ENCODE assay signal across 6 cellular contexts in genomic region chr10:87379115-87379514, GRCh38. TPM values are rescaled to one million over a fixed set of nuclear protein-coding genes. Genes with fewer than 3 reads are reported as not detected.
DNase-seq lines count a peak whose midpoint lies in the region; ATAC-seq, FAIRE-seq and TF ChIP-seq lines count a peak whose summit lies in the region.
"Not testable (repeated sequence)": the region's sequence is repeated elsewhere in the genome, so short reads cannot be mapped to it uniquely, and the experiment has no call there.

No MANE protein-coding gene starts in this region.

- H4K8ac ChIP-seq in H9 (replicated peaks; ENCODE audit: insufficient read length, low read depth, low read length): not testable (repeated sequence)

- TF ChIP-seq EP300 in K562 (IDR thresholded peaks at IDR 0.05; ENCODE audit: low read length): not testable (repeated sequence)

- H3K4me3 ChIP-seq in K562: not testable (repeated sequence)

- not testable (repeated sequence) for H2AFZ ChIP-seq in H9 (ENCODE audit: low read length); K562 (ENCODE audit: low read depth, low read length)

- not testable (repeated sequence) for H3K9me1 ChIP-seq in K562 (ENCODE audit: control insufficient read depth, insufficient read depth, low read length)

- not testable (repeated sequence) for FAIRE-seq in K562 (lab: Jason Lieb, UNC)

- not testable (repeated sequence) for H3K27ac ChIP-seq in H9 (ENCODE audit: insufficient read length, low read depth, low read length); K562 (ENCODE audit: extremely low read depth, low read depth, low read length)

- TF ChIP-seq POLR2A in K562 (conservative IDR thresholded peaks at IDR 0.05): not testable (repeated sequence)

- H2AK5ac ChIP-seq in H9 (ENCODE audit: insufficient read length, low read length): not testable (repeated sequence)

- no CpG with 5 or more reads among the region's 4 CpGs for WGBS in H9 (ENCODE audit: extremely low coverage, insufficient read length, low lambda C conversion rate)
- 50% methylated on average over 1 of the region's 4 CpGs for WGBS in K562 (ENCODE audit: insufficient coverage, low coverage, missing lambda C conversion rate)

- H3K36me3 Mint-ChIP-seq in H9 (ENCODE audit: insufficient read depth in 1 of 3, low read depth in 3 of 3); WTC11; activated naive CD8-positive, alpha-beta T cell treated with anti-CD3 and anti-CD28 coated beads, Interleukin-2, amount 10 ng/mL, durations not matched to agents 7 days and 5 days: not testable (repeated sequence)

- not testable (repeated sequence) for H2BK5ac ChIP-seq in H9 (ENCODE audit: insufficient read length, low read length)

- H3K79me1 ChIP-seq in H9 (ENCODE audit: insufficient read depth, low read depth, low read length, poor library complexity, severe bottlenecking): not testable (repeated sequence)

- not testable (repeated sequence) for H3K9me3 Mint-ChIP-seq in H9; WTC11; activated naive CD8-positive, alpha-beta T cell treated with anti-CD3 and anti-CD28 coated beads, Interleukin-2, amount 10 ng/mL, durations not matched to agents 7 days and 5 days

- not testable (repeated sequence) for H3K4ac ChIP-seq in H9 (ENCODE audit: low read depth, low read length)

- H3K4me1 ChIP-seq in H9 (ENCODE audit: insufficient read depth, low read length); K562 (replicated peaks in 1 of 2; ENCODE audit: control insufficient read depth in 2 of 2, insufficient read depth in 2 of 2, low read length in 2 of 2): not testable (repeated sequence)

- H3K14ac ChIP-seq in H9 (ENCODE audit: insufficient read depth, low read length): not testable (repeated sequence)

- not testable (repeated sequence) for H3K79me2 ChIP-seq in H9 (ENCODE audit: insufficient read depth, low read length); K562 (ENCODE audit: control insufficient read depth, insufficient read depth, low read length)

- in situ Hi-C loops in K562 (cut with MboI): not testable (repeated sequence)

- not testable (repeated sequence) for H3K9me3 ChIP-seq in H9 (ENCODE audit: control insufficient read depth, low read depth, low read length); K562 (replicated peaks; ENCODE audit: control insufficient read depth, insufficient read depth, low read depth, low read length)

- H3T11ph ChIP-seq in H9 (ENCODE audit: low read length): not testable (repeated sequence)

- H2BK12ac ChIP-seq in H9 (ENCODE audit: insufficient read length, low read depth, low read length): not testable (repeated sequence)

- TF ChIP-seq RAD21 in K562 (CRISPR knock-in tag; conservative IDR thresholded peaks at IDR 0.05 in 1 of 2, IDR thresholded peaks at IDR 0.05 in 1 of 2): not testable (repeated sequence)

- H2BK15ac ChIP-seq in H9 (ENCODE audit: low read depth, low read length): not testable (repeated sequence)

- H4K20me1 ChIP-seq in H9 (ENCODE audit: control insufficient read depth, insufficient read depth, insufficient read length); K562 (replicated peaks; ENCODE audit: control insufficient read depth, insufficient read depth, low read length): not testable (repeated sequence)

- peak; percentile 11 for DNase-seq in DMS53 (lab: John Stamatoyannopoulos, UW)
- not testable (repeated sequence) for DNase-seq in H9; WTC11 (ENCODE audit: low spot score); activated naive CD8-positive, alpha-beta T cell treated with anti-CD3 and anti-CD28 coated beads, Interleukin-2, amount 10 ng/mL, durations not matched to agents 7 days and 5 days; K562 (ENCODE audit: extremely low read depth in 1 of 4, low spot score in 3 of 4)
- DNase-seq in NCI-H69 (lab: John Stamatoyannopoulos, UW): peak; percentile 34

- not testable (repeated sequence) for H3K9ac ChIP-seq in H9 (ENCODE audit: extremely low read depth, insufficient read length, low read length); K562 (ENCODE audit: insufficient read depth in 1 of 2, low read depth in 2 of 2, low read length in 2 of 2)

- H3K23ac ChIP-seq in H9 (ENCODE audit: insufficient read length, low read depth, low read length): not testable (repeated sequence)

- H2BK120ac ChIP-seq in H9 (ENCODE audit: low read depth, low read length, poor library complexity, severe bottlenecking): not testable (repeated sequence)

- not testable (repeated sequence) for H3K4me1 Mint-ChIP-seq in H9; WTC11; activated naive CD8-positive, alpha-beta T cell treated with anti-CD3 and anti-CD28 coated beads, Interleukin-2, amount 10 ng/mL, durations not matched to agents 7 days and 5 days

- H3K56ac ChIP-seq in H9 (ENCODE audit: insufficient read length, low read depth, low read length): not testable (repeated sequence)

- intact Hi-C loops in K562 (cut with micrococcal nuclease): not testable (repeated sequence)

- H3K4me3 Mint-ChIP-seq in H9; WTC11; activated naive CD8-positive, alpha-beta T cell treated with anti-CD3 and anti-CD28 coated beads, Interleukin-2, amount 10 ng/mL, durations not matched to agents 7 days and 5 days: not testable (repeated sequence)

- ATAC-seq in WTC11 (peak; percentile 97), K562 (peak; percentile 88)
- peak; percentile 47 for ATAC-seq in activated naive CD8-positive, alpha-beta T cell treated with anti-CD3 and anti-CD28 coated beads, Interleukin-2, amount 10 ng/mL, durations not matched to agents 7 days and 5 days (ENCODE audit: low read depth)

- not testable (repeated sequence) for H2BK20ac ChIP-seq in H9 (ENCODE audit: low read depth, low read length, poor library complexity, severe bottlenecking)

- not testable (repeated sequence) for H3K27ac Mint-ChIP-seq in H9; WTC11; activated naive CD8-positive, alpha-beta T cell treated with anti-CD3 and anti-CD28 coated beads, Interleukin-2, amount 10 ng/mL, durations not matched to agents 7 days and 5 days

- H4K91ac ChIP-seq in H9 (ENCODE audit: insufficient read length, low read depth, low read length): not testable (repeated sequence)

- not testable (repeated sequence) for H3K4me2 ChIP-seq in H9 (ENCODE audit: insufficient read depth, insufficient read length, low read length); K562 (ENCODE audit: insufficient read depth, low read length)

- H3K27me3 Mint-ChIP-seq in H9 (ENCODE audit: low read depth); WTC11 (ENCODE audit: low read depth); activated naive CD8-positive, alpha-beta T cell treated with anti-CD3 and anti-CD28 coated beads, Interleukin-2, amount 10 ng/mL, durations not matched to agents 7 days and 5 days: not testable (repeated sequence)

- not testable (repeated sequence) for H3K36me3 ChIP-seq in K562 (ENCODE audit: control insufficient read depth, insufficient read depth, low read length)

- TF ChIP-seq CTCF in H9 (conservative IDR thresholded peaks at IDR 0.05): peak; percentile 40; the same call in 2 of the 3 replicates
- TF ChIP-seq CTCF in WTC11 (IDR thresholded peaks at IDR 0.05); K562 (IDR thresholded peaks at IDR 0.05 in 2 of 3, conservative IDR thresholded peaks at IDR 0.05 in 1 of 3; ENCODE audit: insufficient read depth in 2 of 3, low read depth in 1 of 3, low read length in 3 of 3): not testable (repeated sequence)

- not testable (repeated sequence) for H4K5ac ChIP-seq in H9 (ENCODE audit: insufficient read length, low read depth, low read length)

- H3K27me3 ChIP-seq in H9 (ENCODE audit: insufficient read depth, low read length); K562 (ENCODE audit: control insufficient read depth in 2 of 2, insufficient read depth in 2 of 2, low read length in 2 of 2): not testable (repeated sequence)

- not testable (repeated sequence) for H3K23me2 ChIP-seq in H9 (ENCODE audit: insufficient read length, low read depth, low read length, poor library complexity, severe bottlenecking)

- CTCF ChIA-PET in WTC11 (lab: Charles Lee); K562 (lab: Yijun Ruan, JAX; ENCODE audit: low intra/inter-chr PET ratio): not testable (repeated sequence)

- POLR2A ChIA-PET in WTC11 (lab: Charles Lee); activated naive CD8-positive, alpha-beta T cell treated with anti-CD3 and anti-CD28 coated beads, Interleukin-2, amount 10 ng/mL, durations not matched to agents 7 days and 5 days (lab: Charles Lee); K562 (lab: Yijun Ruan, JAX): not testable (repeated sequence)

- not testable (repeated sequence) for H3K18ac ChIP-seq in H9 (ENCODE audit: insufficient read length, low read depth, low read length)

- BruUV-seq in K562 (replicated peaks; lab: Mats Ljungman, UMichigan): not testable (repeated sequence)

RNA-seq across cellular contexts. Expression of gene NUTM2D, which starts 21.6 kb away (rescaled TPM):
- total RNA-seq in H9 (2021) (2.3 and 3.5 TPM in 2 replicates), WTC11 (2021) (1.0 to 1.6 TPM (median 1.2 TPM) in 3 replicates), K562 (2014; rRNA removed) (5.1 and 5.3 TPM in 2 replicates), K562 (2014; rRNA removed; fragmentation: Illumina TruSeq; extraction: Trizol) (3.0 and 3.5 TPM in 2 replicates), K562 (2015; rRNA removed; fragmentation: Illumina TruSeq; extraction: Trizol) (5.3 and 5.6 TPM in 2 replicates), K562 (2021) (8.6 and 9.6 TPM in 2 replicates)
- 1 to 10 TPM; 2.6 to 4.1 TPM for total RNA-seq in activated naive CD8-positive, alpha-beta T cell treated with anti-CD3 and anti-CD28 coated beads, Interleukin-2, amount 10 ng/mL, durations not matched to agents 7 days and 5 days
- total RNA-seq in K562 (2011; cell fraction: chromatin; rRNA removed; ENCODE audit: low replicate concordance): 6.2 and 11.2 TPM in 2 replicates
- 9.0 and 9.3 TPM in 2 replicates for total RNA-seq in K562 (2011; cell fraction: nucleolus; rRNA removed)
- 5.9 and 7.6 TPM in 2 replicates for total RNA-seq in K562 (2011; cell fraction: nucleoplasm; rRNA removed)
- polyA plus RNA-seq in K562 (2011; rRNA removed) (2.8 and 2.9 TPM in 2 replicates), K562 (2014; fragmentation: Illumina TruSeq; extraction: Trizol) (6.8 and 7.6 TPM in 2 replicates), K562 (2014; fragmentation: Nextera tagmentation; extraction: Ambion mirVana) (under 1 TPM; 0.01 TPM), K562 (2014; rRNA removed) (5.4 and 6.4 TPM in 2 replicates)
- 2.2 and 5.4 TPM in 2 replicates for polyA plus RNA-seq in K562 (2011; cell fraction: cytosol; rRNA removed)
- 3.7 and 10.4 TPM in 2 replicates for polyA plus RNA-seq in K562 (2011; cell fraction: nucleus; rRNA removed)
- polyA plus RNA-seq in K562 (2012): 7.6 and 12.5 TPM in 2 replicates
- polyA minus RNA-seq in K562 (2011; rRNA and poly(A)+ RNA removed): 2.6 and 5.0 TPM in 2 replicates
- 4.6 and 5.0 TPM in 2 replicates for polyA minus RNA-seq in K562 (2011; cell fraction: cytosol; rRNA and poly(A)+ RNA removed)
- 2.0 and 3.0 TPM in 2 replicates for polyA minus RNA-seq in K562 (2011; cell fraction: nucleus; rRNA and poly(A)+ RNA removed)

Comparison
In these comparisons a context has a peak if more than half of its experiments do, and no peak if none do; other contexts are left out.
1. ATAC-seq: peak in every context shown above with its lines; median percentile 97 in WTC11; 88 in K562; 47 in activated naive CD8-positive, alpha-beta T cell treated with anti-CD3 and anti-CD28 coated beads, Interleukin-2, amount 10 ng/mL, durations not matched to agents 7 days and 5 days.